In genomic region chr1:235075121-235075954, GRCh38 we compare ENCODE assay signal across 8 cellular contexts. TPM values are rescaled to one million over a fixed set of nuclear protein-coding genes. Genes with fewer than 3 reads are reported as not detected.
DNase-seq lines count a peak whose midpoint lies in the region; ATAC-seq and TF ChIP-seq lines count a peak whose summit lies in the region.

No MANE protein-coding gene starts in this region.

- ATAC-seq in GM18873 (IDR thresholded peaks at IDR 0.05; ENCODE audit: low FRiP score, unreplicated experiment) (peak; percentile 60), HG03108 (IDR thresholded peaks at IDR 0.05; ENCODE audit: unreplicated experiment) (peak; percentile 51), left colon (no peak)

- TF ChIP-seq CTCF in ascending aorta (IDR thresholded peaks at IDR 0.05), result no peak

- H3K4me3 ChIP-seq in ACC112 (ENCODE audit: low read depth, low read length), result peak overlapping the region; percentile 48
- H3K4me3 ChIP-seq in ascending aorta, result peak overlapping the region; percentile 32 to 49

- H3K36me3 ChIP-seq in ACC112 (ENCODE audit: insufficient read depth, low read length) (no peaks in the 10 kb centered on the region), ascending aorta (no peaks in the 10 kb centered on the region)

- DNase-seq in SW480 (ENCODE audit: low spot score) (peak; percentile 84), ascending aorta (ENCODE audit: low spot score in 2 of 2) (peak; percentile 82 to 96), left colon (peak; percentile 52 to 57), cerebellum (ENCODE audit: low spot score) (no peak)
- DNase-seq in stimulated activated CD4-positive, alpha-beta T cell treated with anti-CD3 and anti-CD28 coated beads, Interleukin-2, amount 100 ng/mL, for 4 hours (ENCODE audit: low read depth), result peak; percentile 66

- H3K4me1 ChIP-seq in ACC112 (ENCODE audit: control insufficient read depth, insufficient read depth, low read length, unreplicated experiment), result peaks cover 60% of the 10 kb centered on the region
- H3K4me1 ChIP-seq in ascending aorta, result peaks cover 19 to 71% of the 10 kb centered on the region in 2 donors

- H3K27ac ChIP-seq in ACC112 (ENCODE audit: low read depth, low read length), result peak overlapping the region; percentile 98
- peak overlapping the region; percentile 94 to 98 for H3K27ac ChIP-seq in ascending aorta

- no peaks in the 10 kb centered on the region for H3K27me3 ChIP-seq in ACC112 (ENCODE audit: insufficient read depth, low read length)
- H3K27me3 ChIP-seq in ascending aorta, result no peaks in the 10 kb centered on the region

- H2AFZ ChIP-seq in ACC112 (ENCODE audit: low read length, unreplicated experiment), result no peak overlapping the region

- no peaks in the 10 kb centered on the region for H3K79me2 ChIP-seq in ACC112 (ENCODE audit: control insufficient read depth, insufficient read depth, low read length, unreplicated experiment)

- intact Hi-C loops in ascending aorta (cut with DNase I) (loop anchor here (1.0 to 2.0 kb wide), 5 partner anchors 78 to 541 kb away; no protein-coding TSS in a partner anchor), left colon (cut with DNase I, micrococcal nuclease) (no loop called here)

- no peaks in the 10 kb centered on the region for H3K9me3 ChIP-seq in ascending aorta

RNA-seq across cellular contexts. Expression of gene TOMM20, which starts 53.3 kb away (rescaled TPM):
- 25.3 TPM for total RNA-seq in ascending aorta
- 100 to 1,000 TPM in 1 of 2 donors, 10 to 100 TPM in 1; 84.6 to 108 TPM for total RNA-seq in left colon
- total RNA-seq in cerebellum, result 84.5 TPM
